In genomic region chr14:90922141-90922540, GRCh38 we compare ENCODE assay signal across 28 cellular contexts.
"Had no signal": no experiment of that assay in that cellular context is flagged by ENCODE, and none has a peak within 500 bp of the region (broad histone marks: within the 10 kb centered on the region; RNA-seq: fewer than 3 reads in every experiment).

No MANE protein-coding gene starts in this region.

- FAIRE-seq: urothelium cell line had no signal

- H3K4me1 ChIP-seq: suprapubic skin, testis, tibial artery, tibial nerve, transverse colon, upper lobe of left lung, upper lobe of right lung, uterus, vagina had no signal

- H3K27ac ChIP-seq: stomach, suprapubic skin, testis, thoracic aorta, thyroid gland, tibial artery, tibial nerve, transverse colon, upper lobe of left lung, upper lobe of right lung, uterus, vagina had no signal

- ATAC-seq: stimulated activated effector memory CD8-positive, alpha-beta T cell treated with anti-CD3 and anti-CD28 coated beads, Interleukin-12 subunit alpha, Interleukin-12 subunit beta, amount 100 ng/mL, for 72 hours; stimulated activated memory B cell treated with anti-CD40 and anti-IgM and Interleukin-4, amounts not matched to agents 10 μg/mL and 1 μg/mL and 100 μg/mL, for 72 hours; stimulated activated naive B cell treated with anti-CD40 and anti-IgM and Interleukin-4, amounts not matched to agents 10 μg/mL and 1 μg/mL and 100 μg/mL, for 72 hours; stimulated activated naive CD8-positive, alpha-beta T cell treated with anti-CD3 and anti-CD28 coated beads, Interleukin-15, Interleukin-2, amounts not matched to agents 100 U/mL and 50 U/mL, for 24 hours; upper lobe of right lung had no signal

- H3K4me1 Mint-ChIP-seq: stimulated activated effector memory CD8-positive, alpha-beta T cell treated with anti-CD3 and anti-CD28 coated beads, Interleukin-12 subunit alpha, Interleukin-12 subunit beta, amount 100 ng/mL, for 72 hours; stimulated activated memory B cell treated with anti-CD40 and anti-IgM and Interleukin-4, amounts not matched to agents 10 μg/mL and 1 μg/mL and 100 μg/mL, for 72 hours; stimulated activated naive B cell treated with anti-CD40 and anti-IgM and Interleukin-4, amounts not matched to agents 10 μg/mL and 1 μg/mL and 100 μg/mL, for 72 hours had no signal

- H3K27ac Mint-ChIP-seq: stimulated activated effector memory CD8-positive, alpha-beta T cell treated with anti-CD3 and anti-CD28 coated beads, Interleukin-12 subunit alpha, Interleukin-12 subunit beta, amount 100 ng/mL, for 72 hours; stimulated activated memory B cell treated with anti-CD40 and anti-IgM and Interleukin-4, amounts not matched to agents 10 μg/mL and 1 μg/mL and 100 μg/mL, for 72 hours; stimulated activated naive B cell treated with anti-CD40 and anti-IgM and Interleukin-4, amounts not matched to agents 10 μg/mL and 1 μg/mL and 100 μg/mL, for 72 hours; stimulated activated naive CD8-positive, alpha-beta T cell treated with anti-CD3 and anti-CD28 coated beads, Interleukin-15, Interleukin-2, amounts not matched to agents 100 ng/mL and 50 ng/mL, for 24 hours; type B pancreatic cell had no signal

- H3K27me3 ChIP-seq: stomach, suprapubic skin, testis, thyroid gland, tibial artery, tibial nerve, transverse colon, upper lobe of left lung, upper lobe of right lung, uterus, vagina had no signal

- H3K9me3 Mint-ChIP-seq: stimulated activated effector memory CD8-positive, alpha-beta T cell treated with anti-CD3 and anti-CD28 coated beads, Interleukin-12 subunit alpha, Interleukin-12 subunit beta, amount 100 ng/mL, for 72 hours; stimulated activated memory B cell treated with anti-CD40 and anti-IgM and Interleukin-4, amounts not matched to agents 10 μg/mL and 1 μg/mL and 100 μg/mL, for 72 hours; stimulated activated naive CD8-positive, alpha-beta T cell treated with anti-CD3 and anti-CD28 coated beads, Interleukin-15, Interleukin-2, amounts not matched to agents 100 ng/mL and 50 ng/mL, for 24 hours; type B pancreatic cell had no signal

- H3K4me3 Mint-ChIP-seq: stimulated activated effector memory CD8-positive, alpha-beta T cell treated with anti-CD3 and anti-CD28 coated beads, Interleukin-12 subunit alpha, Interleukin-12 subunit beta, amount 100 ng/mL, for 72 hours; stimulated activated memory B cell treated with anti-CD40 and anti-IgM and Interleukin-4, amounts not matched to agents 10 μg/mL and 1 μg/mL and 100 μg/mL, for 72 hours; stimulated activated naive B cell treated with anti-CD40 and anti-IgM and Interleukin-4, amounts not matched to agents 10 μg/mL and 1 μg/mL and 100 μg/mL, for 72 hours; stimulated activated naive CD8-positive, alpha-beta T cell treated with anti-CD3 and anti-CD28 coated beads, Interleukin-15, Interleukin-2, amounts not matched to agents 100 ng/mL and 50 ng/mL, for 24 hours; type B pancreatic cell had no signal

- H3K9me3 ChIP-seq: stomach, suprapubic skin, testis, thoracic aorta, thyroid gland, tibial artery, tibial nerve, transverse colon, upper lobe of left lung, upper lobe of right lung, uterus, vagina had no signal

- H3K4me3 ChIP-seq: stomach, suprapubic skin, testis, thoracic aorta, thyroid gland, tibial artery, tibial nerve, transverse colon, upper lobe of left lung, upper lobe of right lung, uterus, vagina had no signal

- H3K27me3 Mint-ChIP-seq: stimulated activated memory B cell treated with anti-CD40 and anti-IgM and Interleukin-4, amounts not matched to agents 10 μg/mL and 1 μg/mL and 100 μg/mL, for 72 hours; stimulated activated naive B cell treated with anti-CD40 and anti-IgM and Interleukin-4, amounts not matched to agents 10 μg/mL and 1 μg/mL and 100 μg/mL, for 72 hours; stimulated activated naive CD8-positive, alpha-beta T cell treated with anti-CD3 and anti-CD28 coated beads, Interleukin-15, Interleukin-2, amounts not matched to agents 100 ng/mL and 50 ng/mL, for 24 hours; type B pancreatic cell had no signal

- H3K36me3 ChIP-seq: suprapubic skin, thoracic aorta, thyroid gland, upper lobe of right lung, uterus had no signal

- DNase-seq: stimulated activated CD4-positive, alpha-beta T cell treated with anti-CD3 and anti-CD28 coated beads, Interleukin-2, amount 100 ng/mL, for 24 hours; stimulated activated CD4-positive, alpha-beta T cell treated with anti-CD3 and anti-CD28 coated beads, Interleukin-2, amount 100 ng/mL, for 48 hours; stimulated activated CD4-positive, alpha-beta T cell treated with anti-CD3 and anti-CD28 coated beads, Interleukin-4, amount 100 ng/mL, for 1 hour; stimulated activated CD4-positive, alpha-beta T cell treated with anti-CD3 and anti-CD28 coated beads, Interleukin-4, amount 100 ng/mL, for 24 hours; stimulated activated CD4-positive, alpha-beta T cell treated with anti-CD3 and anti-CD28 coated beads, Interleukin-4, amount 100 ng/mL, for 4 hours; stimulated activated naive B cell treated with anti-CD40 and anti-IgM and Interleukin-4, amounts not matched to agents 10 μg/mL and 1 μg/mL and 100 μg/mL, for 72 hours; stimulated activated naive CD4-positive, alpha-beta T cell; stimulated activated naive CD4-positive, alpha-beta T cell treated with Interleukin-2 at 50 U/mL for 16 hours; stimulated activated naive CD8-positive, alpha-beta T cell treated with anti-CD3 and anti-CD28 coated beads, Interleukin-15, Interleukin-2, amounts not matched to agents 100 U/mL and 50 U/mL, for 24 hours; stomach; substantia nigra; testis; thyroid gland; tibial artery; transverse colon; trophoblast cell; upper lobe of left lung; upper lobe of right lung; uterus had no signal
